18 cellular contexts compared by ENCODE assay signal in the genomic region with DNA sequence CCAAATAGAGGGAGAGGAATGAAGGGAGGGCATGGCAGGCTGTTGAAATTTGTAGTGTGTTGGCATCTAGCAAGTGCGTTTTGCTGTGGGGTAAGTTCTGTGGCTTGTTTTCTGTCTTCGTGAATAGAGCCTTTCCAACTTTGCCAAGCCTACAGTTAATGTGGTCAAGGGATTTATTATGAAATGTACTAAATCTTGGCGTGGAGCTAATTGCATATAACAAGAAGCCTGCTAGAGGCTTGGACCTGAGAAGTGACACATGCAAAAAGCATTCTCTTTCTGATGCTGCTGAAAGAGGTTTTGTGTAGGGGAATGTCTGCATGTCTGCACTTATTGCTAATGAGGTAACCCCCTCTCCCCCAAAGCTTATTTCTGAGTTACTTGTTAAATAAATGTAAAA.
DNase-seq lines count a peak whose midpoint lies in the region; ATAC-seq and TF ChIP-seq lines count a peak whose summit lies in the region.
"Had no signal": no experiment of that assay in that cellular context is flagged by ENCODE, and none has a peak within 500 bp of the region (broad histone marks: within the 10 kb centered on the region; RNA-seq: fewer than 3 reads in every experiment).

No MANE protein-coding gene starts in this region.

- peak overlapping the region in 1 of 5 experiments; percentile 12 for H3K4me3 Mint-ChIP-seq in brain
- H3K4me3 Mint-ChIP-seq: activated CD8-positive, alpha-beta memory T cell treated with anti-CD3 and anti-CD28 coated beads, Interleukin-2, amount 10 ng/mL, durations not matched to agents 7 days and 5 days; activated naive CD4-positive, alpha-beta T cell treated with anti-CD3 and anti-CD28 coated beads, Interleukin-2, amount 10 ng/mL, durations not matched to agents 7 days and 5 days; CD4-positive, CD25-positive, alpha-beta regulatory T cell; naive B cell; stimulated activated naive CD8-positive, alpha-beta T cell treated with anti-CD3 and anti-CD28 coated beads, Interleukin-15, Interleukin-2, amounts not matched to agents 100 ng/mL and 50 ng/mL, for 24 hours had no signal

- intact Hi-C loops in aorta (cut with DNase I), result no loop called here

- H3K27me3 Mint-ChIP-seq in brain, result no peaks in the 10 kb centered on the region
- H3K27me3 Mint-ChIP-seq: activated CD8-positive, alpha-beta memory T cell treated with anti-CD3 and anti-CD28 coated beads, Interleukin-2, amount 10 ng/mL, durations not matched to agents 7 days and 5 days; activated naive CD4-positive, alpha-beta T cell treated with anti-CD3 and anti-CD28 coated beads, Interleukin-2, amount 10 ng/mL, durations not matched to agents 7 days and 5 days; naive B cell had no signal

- H3K4me3 ChIP-seq in fibroblast of villous mesenchyme (ENCODE audit: low read depth, low read length), result no peak overlapping the region
- no peak overlapping the region for H3K4me3 ChIP-seq in skeletal muscle cell (ENCODE audit: low read depth, low read length)
- no peak overlapping the region for H3K4me3 ChIP-seq in aorta (ENCODE audit: low read length in 2 of 2)

- peak overlapping the region in 3 of 5 experiments; percentile 46 to 55 (median 51) for H3K27ac Mint-ChIP-seq in brain
- H3K27ac Mint-ChIP-seq: activated CD8-positive, alpha-beta memory T cell treated with anti-CD3 and anti-CD28 coated beads, Interleukin-2, amount 10 ng/mL, durations not matched to agents 7 days and 5 days; activated naive CD4-positive, alpha-beta T cell treated with anti-CD3 and anti-CD28 coated beads, Interleukin-2, amount 10 ng/mL, durations not matched to agents 7 days and 5 days; CD4-positive, CD25-positive, alpha-beta regulatory T cell; naive B cell; stimulated activated naive CD8-positive, alpha-beta T cell treated with anti-CD3 and anti-CD28 coated beads, Interleukin-15, Interleukin-2, amounts not matched to agents 100 ng/mL and 50 ng/mL, for 24 hours had no signal

- peaks cover 0 to 4% (median 2%) of the 10 kb centered on the region in 5 experiments for H3K9me3 Mint-ChIP-seq in brain
- H3K9me3 Mint-ChIP-seq: activated naive CD4-positive, alpha-beta T cell treated with anti-CD3 and anti-CD28 coated beads, Interleukin-2, amount 10 ng/mL, durations not matched to agents 7 days and 5 days; stimulated activated naive CD8-positive, alpha-beta T cell treated with anti-CD3 and anti-CD28 coated beads, Interleukin-15, Interleukin-2, amounts not matched to agents 100 ng/mL and 50 ng/mL, for 24 hours had no signal

- H3K4me1 Mint-ChIP-seq in brain, result peaks cover 27% of the 10 kb centered on the region
- H3K4me1 Mint-ChIP-seq: activated CD8-positive, alpha-beta memory T cell treated with anti-CD3 and anti-CD28 coated beads, Interleukin-2, amount 10 ng/mL, durations not matched to agents 7 days and 5 days; activated naive CD4-positive, alpha-beta T cell treated with anti-CD3 and anti-CD28 coated beads, Interleukin-2, amount 10 ng/mL, durations not matched to agents 7 days and 5 days; CD4-positive, CD25-positive, alpha-beta regulatory T cell; naive B cell had no signal

- no peak for ATAC-seq in HG02840 (IDR thresholded peaks at IDR 0.05; ENCODE audit: low FRiP score, unreplicated experiment)
- no peak for ATAC-seq in GM21367 (IDR thresholded peaks at IDR 0.05; ENCODE audit: unreplicated experiment)
- no peak for ATAC-seq in aorta (ENCODE audit: low FRiP score)
- ATAC-seq: activated CD8-positive, alpha-beta memory T cell treated with anti-CD3 and anti-CD28 coated beads, Interleukin-2, amount 10 ng/mL, durations not matched to agents 7 days and 5 days had no signal

- H3K36me3 ChIP-seq in aorta (ENCODE audit: control insufficient read depth in 1 of 2, insufficient read depth in 2 of 2, low read length in 1 of 2), result no peaks in the 10 kb centered on the region

- DNase-seq in H4 (ENCODE audit: low spot score), result peak; percentile 91
- DNase-seq in fibroblast of villous mesenchyme (ENCODE audit: low read depth), result peak; percentile 52
- DNase-seq in skeletal muscle cell (ENCODE audit: low read depth), result peak; percentile 73
- no peak for DNase-seq in activated CD4-positive, alpha-beta T cell treated with anti-CD3 and anti-CD28 coated beads, Interleukin-2, amount 50 U/mL, for 1 hour
- DNase-seq in aorta, result no peak
- DNase-seq: activated CD8-positive, alpha-beta memory T cell treated with anti-CD3 and anti-CD28 coated beads, Interleukin-2, amount 10 ng/mL, durations not matched to agents 7 days and 5 days; activated naive CD4-positive, alpha-beta T cell treated with anti-CD3 and anti-CD28 coated beads, Interleukin-2, amount 10 ng/mL, durations not matched to agents 7 days and 5 days; CD4-positive, CD25-positive, alpha-beta regulatory T cell; cortex of kidney; glutamatergic neuron; kidney glomerular epithelial cell; naive B cell; retina; SK-N-SH had no signal

- no peaks in the 10 kb centered on the region for H3K27me3 ChIP-seq in aorta (ENCODE audit: control insufficient read depth in 1 of 2, insufficient read depth in 2 of 2, low read length in 1 of 2)

- no peaks in the 10 kb centered on the region for H3K9me3 ChIP-seq in aorta (ENCODE audit: control insufficient read depth, low read length)
- H3K9me3 ChIP-seq: SK-N-SH had no signal

- 17 to 21% methylated on average over 3 of the region's 3 CpGs for WGBS in aorta, 2 donors

- no peak for TF ChIP-seq CTCF in brain (conservative IDR thresholded peaks at IDR 0.05)
- TF ChIP-seq CTCF in fibroblast of villous mesenchyme (IDR thresholded peaks at IDR 0.05; ENCODE audit: insufficient read depth, low read depth, low read length), result no peak

- H3K27ac ChIP-seq in aorta (ENCODE audit: low read depth in 1 of 2, low read length in 2 of 2), result no peak overlapping the region

- H3K4me1 ChIP-seq in aorta (ENCODE audit: control insufficient read depth in 1 of 2, insufficient read depth in 2 of 2, low read length in 2 of 2), result peaks cover 2 to 9% of the 10 kb centered on the region in 2 donors

- H3K36me3 Mint-ChIP-seq in brain, result peaks cover 11% of the 10 kb centered on the region
- H3K36me3 Mint-ChIP-seq: activated CD8-positive, alpha-beta memory T cell treated with anti-CD3 and anti-CD28 coated beads, Interleukin-2, amount 10 ng/mL, durations not matched to agents 7 days and 5 days; activated naive CD4-positive, alpha-beta T cell treated with anti-CD3 and anti-CD28 coated beads, Interleukin-2, amount 10 ng/mL, durations not matched to agents 7 days and 5 days; CD4-positive, CD25-positive, alpha-beta regulatory T cell; naive B cell had no signal

Comparison
In these comparisons a context has a peak if more than half of its experiments do, and no peak if none do; other contexts are left out.
1. DNase-seq: peak in H4 (single experiment), fibroblast of villous mesenchyme (single experiment) and skeletal muscle cell (single experiment); none in activated CD4-positive, alpha-beta T cell treated with anti-CD3 and anti-CD28 coated beads, Interleukin-2, amount 50 U/mL, for 1 hour (single experiment) and aorta (0 of 2).